ENCODE assay signal across 15 cellular contexts in the genomic region with DNA sequence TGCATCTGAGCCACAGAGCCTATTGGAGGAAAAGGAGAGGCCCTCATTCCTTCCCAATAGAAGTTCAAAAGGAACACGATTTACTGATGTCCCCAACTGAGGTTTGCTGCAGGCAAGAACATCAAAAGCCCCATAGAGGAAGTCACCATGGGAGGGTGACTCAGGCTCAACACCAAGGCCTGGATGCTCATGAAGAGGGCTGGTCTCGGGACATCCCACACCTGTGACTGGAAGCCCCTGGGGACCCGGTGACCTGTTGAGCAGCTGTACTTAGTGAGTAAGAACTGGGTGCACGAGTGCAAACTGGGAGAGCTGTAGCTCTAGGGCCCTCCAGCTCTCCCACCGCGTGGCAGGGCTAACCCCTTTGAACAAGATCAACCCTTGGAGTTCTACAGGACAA. TPM values are rescaled to one million over a fixed set of nuclear protein-coding genes. Genes with fewer than 3 reads are reported as not detected.
DNase-seq lines count a peak whose midpoint lies in the region; ATAC-seq, FAIRE-seq and TF ChIP-seq lines count a peak whose summit lies in the region.
"Had no signal": no experiment of that assay in that cellular context is flagged by ENCODE, and none has a peak within 500 bp of the region (broad histone marks: within the 10 kb centered on the region; RNA-seq: fewer than 3 reads in every experiment).

No MANE protein-coding gene starts in this region.

- no peak for TF ChIP-seq CTCF in DND-41 (IDR thresholded peaks at IDR 0.05; ENCODE audit: borderline replicate concordance, extremely low read depth, low read length, poor library complexity, severe bottlenecking)
- no peak for TF ChIP-seq CTCF in activated B cell treated with CpG ODN at 0.5 μM for 24 hours (IDR thresholded peaks at IDR 0.05)

- H2BK120ac ChIP-seq in trophoblast cell (ENCODE audit: insufficient read depth, low read length, poor library complexity) = no peak overlapping the region

- H3K27ac Mint-ChIP-seq in activated B cell treated with CpG ODN at 0.5 μM for 24 hours = peak overlapping the region; percentile 30
- H3K27ac Mint-ChIP-seq: HFFc6 had no signal

- H2BK5ac ChIP-seq in trophoblast cell (ENCODE audit: low read depth, low read length, poor library complexity) = no peak overlapping the region

- H3K4me1 ChIP-seq in DND-41 (ENCODE audit: insufficient read depth, low read length) (peaks cover 8% of the 10 kb centered on the region), trophoblast cell (ENCODE audit: control insufficient read depth in 1 of 2, insufficient read depth in 2 of 2, low read length in 2 of 2) (peaks cover 0 to 3% of the 10 kb centered on the region in 2 experiments)

- no peak for FAIRE-seq in GM19239 (lab: Jason Lieb, UNC)

- no peaks in the 10 kb centered on the region for H3K79me1 ChIP-seq in trophoblast cell (ENCODE audit: low read length)

- H3K9ac ChIP-seq in DND-41 (ENCODE audit: low read depth, low read length) (no peak overlapping the region), trophoblast cell (ENCODE audit: low read length) (no peak overlapping the region)
- H3K9ac ChIP-seq: SK-N-SH had no signal

- CTCF ChIA-PET in activated B cell treated with CpG ODN at 0.5 μM for 24 hours (lab: Charles Lee) = no interaction called here

- H3K4me3 ChIP-seq in DND-41 (ENCODE audit: low read depth in 1 of 2, low read length in 2 of 2) = no peak overlapping the region
- H3K4me3 ChIP-seq in trophoblast cell (ENCODE audit: low read depth, low read length) = no peak overlapping the region
- H3K4me3 ChIP-seq: esophagus muscularis mucosa, hepatocyte had no signal

- H3K4me2 ChIP-seq in DND-41 (ENCODE audit: insufficient read depth, low read length) (no peak overlapping the region), trophoblast cell (ENCODE audit: low read length) (no peak overlapping the region)
- H3K4me2 ChIP-seq: hepatocyte, SK-N-SH had no signal

- H3K18ac ChIP-seq in trophoblast cell (ENCODE audit: low read length) = no peak overlapping the region

- POLR2A ChIA-PET in activated B cell treated with CpG ODN at 0.5 μM for 24 hours (lab: Charles Lee) = no interaction called here

- no peak overlapping the region for H4K8ac ChIP-seq in trophoblast cell (ENCODE audit: low read depth, low read length)

- H2AK5ac ChIP-seq in trophoblast cell (ENCODE audit: low read length) = no peak overlapping the region

- H3K79me2 ChIP-seq in DND-41 (ENCODE audit: insufficient read depth, low read length) = no peaks in the 10 kb centered on the region
- H3K79me2 ChIP-seq in trophoblast cell (ENCODE audit: control insufficient read depth, insufficient read depth, low read length, poor library complexity) = no peaks in the 10 kb centered on the region

- H3K9me3 Mint-ChIP-seq in activated B cell treated with CpG ODN at 0.5 μM for 24 hours = no peaks in the 10 kb centered on the region
- H3K9me3 Mint-ChIP-seq: activated naive CD4-positive, alpha-beta T cell treated with anti-CD3 and anti-CD28 coated beads, Interleukin-2, amount 50 U/mL, for 24 hours; HFFc6; neural crest cell had no signal

- H3K4me3 Mint-ChIP-seq in activated B cell treated with CpG ODN at 0.5 μM for 24 hours = no peak overlapping the region
- H3K4me3 Mint-ChIP-seq: activated naive CD4-positive, alpha-beta T cell treated with anti-CD3 and anti-CD28 coated beads, Interleukin-2, amount 50 U/mL, for 24 hours; HFFc6; neural crest cell had no signal

- no peak overlapping the region for H4K12ac ChIP-seq in trophoblast cell (ENCODE audit: low read depth, low read length)

- no peak overlapping the region for H3K23ac ChIP-seq in trophoblast cell (ENCODE audit: low read length)

- H3K4ac ChIP-seq in trophoblast cell (ENCODE audit: low read depth, low read length) = no peak overlapping the region

- WGBS in trophoblast cell (ENCODE audit: extremely low coverage, insufficient coverage, insufficient read length) = no CpG with 5 or more reads among the region's 6 CpGs

- H3K4me1 Mint-ChIP-seq in activated B cell treated with CpG ODN at 0.5 μM for 24 hours = peaks cover 35% of the 10 kb centered on the region

- H3K36me3 ChIP-seq in DND-41 (ENCODE audit: insufficient read depth, low read length) (no peaks in the 10 kb centered on the region), trophoblast cell (ENCODE audit: control insufficient read depth in 1 of 2, insufficient read depth in 2 of 2, low read length in 2 of 2) (no peaks in the 10 kb centered on the region)
- H3K36me3 ChIP-seq: esophagus muscularis mucosa had no signal

- no peak overlapping the region for H4K91ac ChIP-seq in trophoblast cell (ENCODE audit: low read depth, low read length)

- H4K20me1 ChIP-seq in DND-41 (ENCODE audit: insufficient read depth, low read length) = peaks cover 29% of the 10 kb centered on the region

- intact Hi-C loops in activated B cell treated with CpG ODN at 0.5 μM for 24 hours (cut with micrococcal nuclease) = loop anchor here (2.0 kb wide), 1 partner anchor 22 kb away; no protein-coding TSS in a partner anchor

- DNase-seq in DND-41 (peak; percentile 64), activated B cell treated with CpG ODN at 0.5 μM for 24 hours (peak; percentile 21), trophoblast cell (no peak), GM19239 (ENCODE audit: insufficient read length, low spot score) (no peak), OCI-M2 (lab: John Stamatoyannopoulos, UW; ENCODE audit: unreplicated experiment) (no peak)
- DNase-seq: GDM1, HFFc6, left ventricle myocardium superior, SK-N-SH had no signal

- H3K14ac ChIP-seq in trophoblast cell (ENCODE audit: low read length) = no peak overlapping the region

- H2AFZ ChIP-seq in DND-41 (ENCODE audit: low read depth, low read length) (no peak overlapping the region), trophoblast cell (ENCODE audit: insufficient read depth, low read length, poor library complexity) (no peak overlapping the region)
- H2AFZ ChIP-seq: hepatocyte had no signal

- ATAC-seq in DND-41 (ENCODE audit: insufficient read depth, low read depth) = peak; percentile 89
- peak; percentile 49 for ATAC-seq in GM18499 (IDR thresholded peaks at IDR 0.05; ENCODE audit: insufficient read depth, unreplicated experiment)
- ATAC-seq in HG02852 (IDR thresholded peaks at IDR 0.05; ENCODE audit: unreplicated experiment) = peak; percentile 56
- peak; percentile 93 for ATAC-seq in activated B cell treated with CpG ODN at 0.5 μM for 24 hours (ENCODE audit: low read depth)
- ATAC-seq: left ventricle myocardium superior had no signal

- no peaks in the 10 kb centered on the region for H3K9me3 ChIP-seq in DND-41 (ENCODE audit: insufficient read depth, low read length, severe bottlenecking)
- peaks cover 2% of the 10 kb centered on the region for H3K9me3 ChIP-seq in trophoblast cell (ENCODE audit: insufficient read depth, low read depth, low read length)
- H3K9me3 ChIP-seq: esophagus muscularis mucosa, SK-N-SH had no signal

- no peak overlapping the region for H3K27ac ChIP-seq in DND-41 (ENCODE audit: low read length)
- no peak overlapping the region for H3K27ac ChIP-seq in trophoblast cell (ENCODE audit: low read depth, low read length)
- H3K27ac ChIP-seq: esophagus muscularis mucosa, hepatocyte had no signal

- no peaks in the 10 kb centered on the region for H3K36me3 Mint-ChIP-seq in activated B cell treated with CpG ODN at 0.5 μM for 24 hours (ENCODE audit: low read depth)
- H3K36me3 Mint-ChIP-seq: activated naive CD4-positive, alpha-beta T cell treated with anti-CD3 and anti-CD28 coated beads, Interleukin-2, amount 50 U/mL, for 24 hours had no signal

- H3K27me3 ChIP-seq in DND-41 (ENCODE audit: insufficient read depth, low read length, poor library complexity) (no peaks in the 10 kb centered on the region), trophoblast cell (ENCODE audit: insufficient read depth, low read length) (no peaks in the 10 kb centered on the region)
- H3K27me3 ChIP-seq: esophagus muscularis mucosa, hepatocyte had no signal

- H2BK12ac ChIP-seq in trophoblast cell (ENCODE audit: low read length) = no peak overlapping the region

- peaks cover 4% of the 10 kb centered on the region for H3K27me3 Mint-ChIP-seq in activated B cell treated with CpG ODN at 0.5 μM for 24 hours
- H3K27me3 Mint-ChIP-seq: activated naive CD4-positive, alpha-beta T cell treated with anti-CD3 and anti-CD28 coated beads, Interleukin-2, amount 50 U/mL, for 24 hours had no signal

RNA-seq across cellular contexts. Expression of gene CYTH3, which starts 38.0 kb away (rescaled TPM):
- 2.6 and 3.6 TPM in 2 replicates for total RNA-seq in activated B cell treated with CpG ODN at 0.5 μM for 24 hours
- polyA plus RNA-seq in trophoblast cell (2013) = 35.4 and 38.4 TPM in 2 replicates

Comparison
In these comparisons a context has a peak if more than half of its experiments do, and no peak if none do; other contexts are left out.
1. DNase-seq: peak in DND-41 (single experiment) and activated B cell treated with CpG ODN at 0.5 μM for 24 hours (single experiment); none in trophoblast cell (0 of 2), GM19239 (single experiment) and OCI-M2 (single experiment).
2. Peak in every context shown above with its lines, with median percentiles within 50 percentile points of each other: ATAC-seq.